30 cellular contexts compared by ENCODE assay signal in the genomic region with DNA sequence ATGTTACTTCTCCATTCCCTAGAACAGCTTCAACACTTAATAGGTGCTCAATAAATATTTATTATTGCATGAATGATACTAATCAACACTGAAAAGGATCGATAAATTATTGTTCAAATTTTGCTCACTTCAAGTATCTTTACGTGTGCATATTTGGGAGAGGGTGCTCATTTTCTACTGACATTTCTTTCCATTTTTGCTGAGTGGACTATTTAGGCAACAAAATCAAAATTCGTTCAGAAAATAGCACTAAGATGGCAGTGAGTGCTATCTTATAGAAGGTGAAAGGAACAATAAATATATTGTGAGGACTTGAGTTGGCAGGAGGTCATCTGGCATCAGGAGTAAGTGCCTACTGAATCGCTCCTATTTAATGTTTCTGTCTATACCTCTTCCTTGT.
"Had no signal": no experiment of that assay in that cellular context is flagged by ENCODE, and none has a peak within 500 bp of the region (broad histone marks: within the 10 kb centered on the region; RNA-seq: fewer than 3 reads in every experiment).

No MANE protein-coding gene starts in this region.

- ATAC-seq: activated CD8-positive, alpha-beta memory T cell treated with anti-CD3 and anti-CD28 coated beads, Interleukin-2, amount 10 ng/mL, durations not matched to agents 7 days and 5 days; activated CD8-positive, alpha-beta T cell treated with anti-CD3 and anti-CD28 coated beads, Interleukin-2, amount 10 ng/mL, durations not matched to agents 7 days and 5 days; activated naive CD8-positive, alpha-beta T cell treated with anti-CD3 and anti-CD28 coated beads, Interleukin-2, amount 50 U/mL, for 24 hours had no signal

- H3K9me3 ChIP-seq: ascending aorta had no signal

- FAIRE-seq: bronchial epithelial cell, colon, TTC549 had no signal

- H3K27me3 ChIP-seq: ascending aorta, cardiac muscle cell had no signal

- H3K27ac ChIP-seq: ascending aorta, cardiac muscle cell, VCaP had no signal

- H3K4me3 ChIP-seq: ascending aorta, cardiac muscle cell had no signal

- H3K36me3 ChIP-seq: ascending aorta, cardiac muscle cell had no signal

- DNase-seq: activated B cell treated with CpG ODN at 0.5 μM for 24 hours; activated CD4-positive, alpha-beta memory T cell treated with anti-CD3 and anti-CD28 coated beads for 36 hours; activated CD4-positive, alpha-beta T cell treated with anti-CD3 and anti-CD28 coated beads for 4 hours; activated CD4-positive, alpha-beta T cell treated with anti-CD3 and anti-CD28 coated beads, Interleukin-2, amount 10 ng/mL, durations not matched to agents 24 days and 14 days; activated CD4-positive, alpha-beta T cell treated with anti-CD3 and anti-CD28 coated beads, Interleukin-2, amount 50 U/mL, for 1 hour; activated CD4-positive, alpha-beta T cell treated with anti-CD3 and anti-CD28 coated beads, Interleukin-2, amount 50 U/mL, for 4 hours; activated CD4-positive, CD25-positive, alpha-beta regulatory T cell treated with anti-CD3 and anti-CD28 coated beads, Interleukin-2, amount 50 U/mL, for 72 hours; activated CD8-positive, alpha-beta memory T cell treated with anti-CD3 and anti-CD28 coated beads for 24 hours; activated CD8-positive, alpha-beta memory T cell treated with anti-CD3 and anti-CD28 coated beads, Interleukin-2, amount 10 ng/mL, durations not matched to agents 7 days and 5 days; activated CD8-positive, alpha-beta memory T cell treated with anti-CD3 and anti-CD28 coated beads, Interleukin-2, amount 50 U/mL, for 48 hours; activated CD8-positive, alpha-beta T cell treated with anti-CD3 and anti-CD28 coated beads, Interleukin-2, amount 10 ng/mL, durations not matched to agents 7 days and 5 days; activated effector memory CD4-positive, alpha-beta T cell treated with Interleukin-2 at 50 U/mL for 16 hours; activated gamma-delta T cell; activated naive CD4-positive, alpha-beta T cell treated with anti-CD3 and anti-CD28 coated beads, Interleukin-2, amount 10 ng/mL, durations not matched to agents 7 days and 5 days; activated naive CD4-positive, alpha-beta T cell treated with Interleukin-2 at 50 U/mL for 16 hours; activated naive CD8-positive, alpha-beta T cell treated with anti-CD3 and anti-CD28 coated beads, Interleukin-2, amount 10 ng/mL, durations not matched to agents 7 days and 5 days; activated naive CD8-positive, alpha-beta T cell treated with anti-CD3 and anti-CD28 coated beads, Interleukin-2, amount 50 U/mL, for 24 hours; activated T-cell treated with anti-CD3 and anti-CD28 coated beads, Interleukin-2, amount 50 U/mL, for 24 hours; activated T-cell treated with anti-CD3 and anti-CD28 coated beads, Interleukin-2, amount 50 U/mL, for 48 hours; amygdala; anterior cingulate cortex; central memory CD4-positive, alpha-beta T cell; T-helper 2 cell; T-helper 9 cell had no signal

- H3K4me1 ChIP-seq: ascending aorta had no signal
